ENCODE assay signal across 8 cellular contexts in genomic region chr1:100896481-100896982, GRCh38. TPM values are rescaled to one million over a fixed set of nuclear protein-coding genes. Genes with fewer than 3 reads are reported as not detected.
DNase-seq lines count a peak whose midpoint lies in the region; ATAC-seq, FAIRE-seq and TF ChIP-seq lines count a peak whose summit lies in the region.

No MANE protein-coding gene starts in this region.

- in situ Hi-C loops in HepG2 (cut with HindIII; ENCODE audit: extremely low pct_ligation_motif_present, low pct_unique_long_range_greater_than_20kb) = no loop called here

- no peak for TF ChIP-seq RAD21 in HepG2 (CRISPR knock-in tag; IDR thresholded peaks at IDR 0.05)

- H3K9ac ChIP-seq in HepG2 (ENCODE audit: insufficient read depth, low read depth, low read length) = peak overlapping the region; percentile 95

- peak; percentile 35 for ATAC-seq in HG02571 (IDR thresholded peaks at IDR 0.05; ENCODE audit: unreplicated experiment)
- peak; percentile 65 for ATAC-seq in HepG2

- 3% methylated on average over 12 of the region's 12 CpGs for WGBS in HepG2 (ENCODE audit: low lambda C conversion rate)

- CTCF ChIA-PET in HepG2 (lab: Yijun Ruan, JAX; ENCODE audit: low intra/inter-chr PET ratio, low total read pairs) = no interaction called here

- DNase-seq in NCI-H1092 treated with DMSO at 0.1 percent for 48 hours (lab: John Stamatoyannopoulos, UW) (peak; percentile 5), NCI-H1092 (lab: John Stamatoyannopoulos, UW) (no peak), NCI-H1105 (lab: John Stamatoyannopoulos, UW) (peak; percentile 7), cardiac fibroblast (ENCODE audit: low read depth in 2 of 2) (peak; percentile 59 to 69), HepG2 (ENCODE audit: low spot score) (peak; percentile 76)
- peak; percentile 12 to 36 (median 18) for DNase-seq in stimulated activated CD4-positive, alpha-beta T cell treated with anti-CD3 and anti-CD28 coated beads, TNF-alpha, amount 100 ng/mL, for 4 hours (ENCODE audit: low read depth in 3 of 3)

- H3K36me3 ChIP-seq in HepG2 (replicated peaks in 1 of 2; ENCODE audit: control insufficient read depth in 1 of 2, insufficient read depth in 2 of 2, low read length in 2 of 2) = peaks cover 2 to 7% of the 10 kb centered on the region in 2 experiments; a peak in 3 of 5 replicates

- peak overlapping the region; percentile 98 for H3K4me3 ChIP-seq in WI38 (ENCODE audit: low read depth, low read length)
- peak overlapping the region; percentile 87 to 93 for H3K4me3 ChIP-seq in cardiac fibroblast (replicated peaks in 1 of 2; ENCODE audit: low read depth in 2 of 2, low read length in 2 of 2)
- peak overlapping the region; percentile 81 to 97 (median 96) for H3K4me3 ChIP-seq in HepG2 (replicated peaks in 1 of 3; ENCODE audit: insufficient read depth in 1 of 3, low read depth in 2 of 3, low read length in 3 of 3)

- no peaks in the 10 kb centered on the region; a peak in 1 of 5 replicates for H3K27me3 ChIP-seq in HepG2 (ENCODE audit: control insufficient read depth in 1 of 2, insufficient read depth in 2 of 2, low read length in 2 of 2)

- H3K79me2 ChIP-seq in HepG2 (ENCODE audit: insufficient read depth, low read length) = peaks cover 38% of the 10 kb centered on the region

- TF ChIP-seq EP300 in HepG2 (IDR thresholded peaks at IDR 0.05; ENCODE audit: low read depth in 2 of 2, low read length in 2 of 2) (no peak), HepG2 (CRISPR knock-in tag; IDR thresholded peaks at IDR 0.05; ENCODE audit: borderline replicate concordance) (no peak)

- peak overlapping the region; percentile 87 for H3K27ac ChIP-seq in HepG2 (ENCODE audit: extremely low read length, insufficient read depth, low read length)

- intact Hi-C loops in HepG2 (cut with micrococcal nuclease; ENCODE audit: unreplicated experiment) = loop anchor here (10.0 kb wide), 1 partner anchor 542 kb away; the partner anchor contains the start of gene CDC14A

- FAIRE-seq in HepG2 (lab: Jason Lieb, UNC) = peak; percentile 8

- TF ChIP-seq CTCF in WI38 (IDR thresholded peaks at IDR 0.05; ENCODE audit: low read depth, low read length) = no peak
- no peak for TF ChIP-seq CTCF in cardiac fibroblast (IDR thresholded peaks at IDR 0.05; ENCODE audit: low read depth, low read length)
- no peak for TF ChIP-seq CTCF in HepG2 (CRISPR knock-in tag; IDR thresholded peaks at IDR 0.05)

- peak in 1 of 2 experiments; percentile 85; a peak in 2 of 4 replicates for TF ChIP-seq POLR2A in HepG2 (IDR thresholded peaks at IDR 0.05; ENCODE audit: insufficient read depth in 1 of 2, low read depth in 2 of 2, low read length in 2 of 2)

- H3K4me2 ChIP-seq in HepG2 (ENCODE audit: low read depth, low read length) = peak overlapping the region; percentile 92

- TSS peak; percentile 58 for BruUV-seq in HepG2 (replicated peaks; lab: Mats Ljungman, UMichigan)

- POLR2A ChIA-PET in HepG2 (lab: Yijun Ruan, JAX) = interaction anchor here (1.0 to 2.9 kb wide), 3 partner anchors 8 to 13 kb away, joined by 3 to 14 read pairs (median 4); no protein-coding TSS in a partner anchor

- H3K9me3 ChIP-seq in HepG2 (ENCODE audit: low read length) = no peaks in the 10 kb centered on the region

- H3K4me1 ChIP-seq in HepG2 (ENCODE audit: insufficient read depth, low read length) = peaks cover 44% of the 10 kb centered on the region

- no peaks in the 10 kb centered on the region; the same call in 1 of the 2 replicates for H4K20me1 ChIP-seq in HepG2 (ENCODE audit: insufficient read depth, low read length)

- peak overlapping the region; percentile 69 for H2AFZ ChIP-seq in HepG2 (ENCODE audit: low read length)

TF ChIP-seq in HepG2, 621 proteins besides CTCF, POLR2A, EP300 and RAD21 (continues in another document):
- TF ChIP-seq ZFY (CRISPR knock-in tag; IDR thresholded peaks at IDR 0.05) (peak; percentile 1; the same call in 1 of the 2 replicates), ZNF704 (CRISPR knock-in tag; IDR thresholded peaks at IDR 0.05; ENCODE audit: borderline replicate concordance) (no peak), ZNF558 (CRISPR knock-in tag; IDR thresholded peaks at IDR 0.05; ENCODE audit: borderline replicate concordance) (no peak), ZNF878 (CRISPR knock-in tag; IDR thresholded peaks at IDR 0.05) (peak; percentile 49; the same call in 1 of the 2 replicates), MAX (IDR thresholded peaks at IDR 0.05) (0 out of 2 replicates have a peak, but pooled peaks have one; percentile 22), ZNF501 (CRISPR knock-in tag; IDR thresholded peaks at IDR 0.05) (peak; percentile 16; the same call in 1 of the 2 replicates), NFYB (CRISPR knock-in tag; IDR thresholded peaks at IDR 0.05) (0 out of 2 replicates have a peak, but pooled peaks have one; percentile 13), KDM5A (IDR thresholded peaks at IDR 0.05; ENCODE audit: borderline replicate concordance, low read length) (0 out of 2 replicates have a peak, but pooled peaks have one; percentile 7)

RNA-seq across cellular contexts. Expression of gene SLC30A7, which starts 0.6 kb away (rescaled TPM):
- 27.4 and 40.8 TPM in 2 replicates for total RNA-seq in HepG2 (2016; rRNA removed; fragmentation: Illumina TruSeq; extraction: Trizol)
- 13.4 and 16.0 TPM in 2 replicates for total RNA-seq in HepG2 (2016; cell fraction: cytosol; rRNA removed; fragmentation: Illumina TruSeq; extraction: Trizol; ENCODE audit: low read depth)
- total RNA-seq in HepG2 (2016; cell fraction: insoluble cytoplasmic fraction; rRNA removed; fragmentation: Illumina TruSeq; extraction: Trizol) = 25.9 and 40.2 TPM in 2 replicates
- total RNA-seq in HepG2 (2016; cell fraction: membrane; rRNA removed; fragmentation: Illumina TruSeq; extraction: Trizol) = 8.9 and 10.3 TPM in 2 replicates
- total RNA-seq in HepG2 (2016; cell fraction: nucleus; rRNA removed; fragmentation: Illumina TruSeq; extraction: Trizol) = 46.2 and 56.7 TPM in 2 replicates
- 8.3 and 8.9 TPM in 2 replicates for polyA plus RNA-seq in HepG2 (2011; rRNA removed)
- 3.4 and 6.7 TPM in 2 replicates for polyA plus RNA-seq in HepG2 (2011; cell fraction: cytosol; rRNA removed)
- polyA plus RNA-seq in HepG2 (2011; cell fraction: nucleus; rRNA removed) = 6.1 and 9.3 TPM in 2 replicates
- 6.4 and 6.7 TPM in 2 replicates for polyA plus RNA-seq in HepG2 (2012)
- polyA plus RNA-seq in HepG2 (2016; cell fraction: cytosol; fragmentation: Illumina TruSeq; extraction: Trizol; ENCODE audit: low read depth) = 0.55 and 0.59 TPM in 2 replicates
- 8.2 and 8.3 TPM in 2 replicates for polyA plus RNA-seq in HepG2 (2016; cell fraction: insoluble cytoplasmic fraction; fragmentation: Illumina TruSeq; extraction: Trizol; ENCODE audit: low read depth)
- 1.1 and 1.5 TPM in 2 replicates for polyA plus RNA-seq in HepG2 (2016; cell fraction: membrane; fragmentation: Illumina TruSeq; extraction: Trizol; ENCODE audit: low read depth)
- 22.6 and 23.4 TPM in 2 replicates for polyA plus RNA-seq in HepG2 (2016; cell fraction: nucleus; fragmentation: Illumina TruSeq; extraction: Trizol; ENCODE audit: insufficient read depth, low read depth)
- 19.9 and 29.7 TPM in 2 replicates for polyA minus RNA-seq in HepG2 (2011; rRNA and poly(A)+ RNA removed; ENCODE audit: low replicate concordance)
- 16.4 and 22.7 TPM in 2 replicates for polyA minus RNA-seq in HepG2 (2011; cell fraction: cytosol; rRNA and poly(A)+ RNA removed)
- 19.2 and 20.5 TPM in 2 replicates for polyA minus RNA-seq in HepG2 (2011; cell fraction: nucleus; rRNA and poly(A)+ RNA removed)

RNA-seq across cellular contexts. Expression of gene EXTL2, which starts 1.9 kb away (rescaled TPM):
- total RNA-seq in HepG2 (2016; rRNA removed; fragmentation: Illumina TruSeq; extraction: Trizol) = 18.8 and 23.5 TPM in 2 replicates
- total RNA-seq in HepG2 (2016; cell fraction: cytosol; rRNA removed; fragmentation: Illumina TruSeq; extraction: Trizol; ENCODE audit: low read depth) = 2.2 and 2.6 TPM in 2 replicates
- 18.7 and 25.4 TPM in 2 replicates for total RNA-seq in HepG2 (2016; cell fraction: insoluble cytoplasmic fraction; rRNA removed; fragmentation: Illumina TruSeq; extraction: Trizol)
- total RNA-seq in HepG2 (2016; cell fraction: membrane; rRNA removed; fragmentation: Illumina TruSeq; extraction: Trizol) = 10.3 and 10.4 TPM in 2 replicates
- total RNA-seq in HepG2 (2016; cell fraction: nucleus; rRNA removed; fragmentation: Illumina TruSeq; extraction: Trizol) = 33.3 and 34.8 TPM in 2 replicates
- 16.0 and 22.0 TPM in 2 replicates for polyA plus RNA-seq in HepG2 (2011; rRNA removed)
- 6.5 and 12.0 TPM in 2 replicates for polyA plus RNA-seq in HepG2 (2011; cell fraction: cytosol; rRNA removed)
- polyA plus RNA-seq in HepG2 (2011; cell fraction: nucleus; rRNA removed) = 13.3 and 16.1 TPM in 2 replicates
- polyA plus RNA-seq in HepG2 (2012) = 12.7 and 13.2 TPM in 2 replicates
- polyA plus RNA-seq in HepG2 (2016; cell fraction: cytosol; fragmentation: Illumina TruSeq; extraction: Trizol; ENCODE audit: low read depth) = 2.0 and 2.8 TPM in 2 replicates
- 12.7 and 16.6 TPM in 2 replicates for polyA plus RNA-seq in HepG2 (2016; cell fraction: insoluble cytoplasmic fraction; fragmentation: Illumina TruSeq; extraction: Trizol; ENCODE audit: low read depth)
- 6.5 and 6.9 TPM in 2 replicates for polyA plus RNA-seq in HepG2 (2016; cell fraction: membrane; fragmentation: Illumina TruSeq; extraction: Trizol; ENCODE audit: low read depth)
- polyA plus RNA-seq in HepG2 (2016; cell fraction: nucleus; fragmentation: Illumina TruSeq; extraction: Trizol; ENCODE audit: insufficient read depth, low read depth) = 37.2 and 44.6 TPM in 2 replicates
- polyA minus RNA-seq in HepG2 (2011; rRNA and poly(A)+ RNA removed; ENCODE audit: low replicate concordance) = 5.6 TPM in 2 replicates
- 7.3 and 9.6 TPM in 2 replicates for polyA minus RNA-seq in HepG2 (2011; cell fraction: cytosol; rRNA and poly(A)+ RNA removed)
- polyA minus RNA-seq in HepG2 (2011; cell fraction: nucleus; rRNA and poly(A)+ RNA removed) = 39.4 and 47.2 TPM in 2 replicates
